ENCODE assay signal across 20 cellular contexts in the genomic region with DNA sequence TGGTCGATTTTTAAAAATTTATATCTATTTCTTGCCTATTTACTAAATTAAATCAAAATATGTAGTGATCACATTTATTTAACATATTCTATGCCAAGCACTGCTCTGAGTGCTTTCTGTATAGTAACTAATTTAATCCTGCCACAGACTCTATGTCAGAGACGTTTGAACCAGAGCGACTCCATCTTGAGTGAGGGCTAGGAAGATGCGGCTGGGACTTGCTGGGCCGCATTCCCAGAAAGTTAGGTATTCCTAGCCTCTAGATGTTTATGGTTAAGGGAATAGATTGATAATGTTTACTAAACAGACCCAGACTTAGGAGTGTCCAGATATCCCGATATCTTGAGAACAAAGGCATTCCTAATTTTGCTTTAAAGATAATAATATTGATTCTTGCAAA. TPM values are rescaled to one million over a fixed set of nuclear protein-coding genes. Genes with fewer than 3 reads are reported as not detected.
DNase-seq lines count a peak whose midpoint lies in the region; TF ChIP-seq lines count a peak whose summit lies in the region.
"Had no signal": no experiment of that assay in that cellular context is flagged by ENCODE, and none has a peak within 500 bp of the region (broad histone marks: within the 10 kb centered on the region; RNA-seq: fewer than 3 reads in every experiment).

No MANE protein-coding gene starts in this region.

- no peaks in the 10 kb centered on the region for H4K20me1 ChIP-seq in OCI-LY7 (ENCODE audit: insufficient read depth, low read length)

- H3K9me3 ChIP-seq in HEK293 (ENCODE audit: control insufficient read depth, insufficient read depth, low read depth, low read length) (no peaks in the 10 kb centered on the region), OCI-LY7 (ENCODE audit: low read length) (peaks cover 9% of the 10 kb centered on the region)
- H3K9me3 ChIP-seq: BE2C had no signal

- H3K27me3 Mint-ChIP-seq in neural crest cell (ENCODE audit: low read depth), result peaks cover 17% of the 10 kb centered on the region
- peaks cover 6% of the 10 kb centered on the region for H3K27me3 Mint-ChIP-seq in activated naive CD4-positive, alpha-beta T cell treated with anti-CD3 and anti-CD28 coated beads for 36 hours (ENCODE audit: low read depth)

- H3K4me1 ChIP-seq in HEK293 (ENCODE audit: control insufficient read depth, insufficient read depth, low read length), result peaks cover 24% of the 10 kb centered on the region
- peaks cover 14% of the 10 kb centered on the region for H3K4me1 ChIP-seq in OCI-LY7 (ENCODE audit: insufficient read depth, low read length, poor library complexity, severe bottlenecking)

- CTCF ChIA-PET in HEK293 (lab: Yijun Ruan, JAX), result no interaction called here
- CTCF ChIA-PET in OCI-LY7 (lab: Charles Lee; ENCODE audit: unreplicated experiment), result no interaction called here
- CTCF ChIA-PET in activated naive CD4-positive, alpha-beta T cell treated with anti-CD3 and anti-CD28 coated beads for 36 hours (lab: Charles Lee), result interaction anchor here (1.0 to 1.4 kb wide), 2 partner anchors 23 to 100 kb away, joined by 3 read pairs; no protein-coding TSS in a partner anchor

- peaks cover 9% of the 10 kb centered on the region; the same call in 1 of the 2 replicates for H3K79me2 ChIP-seq in OCI-LY7 (ENCODE audit: insufficient read depth, low read depth, low read length)

- H3K36me3 Mint-ChIP-seq in neural crest cell (ENCODE audit: low read depth), result peaks cover 4% of the 10 kb centered on the region
- H3K36me3 Mint-ChIP-seq in activated naive CD4-positive, alpha-beta T cell treated with anti-CD3 and anti-CD28 coated beads for 36 hours (ENCODE audit: low read depth), result peaks cover 10% of the 10 kb centered on the region

- BruUV-seq in OCI-LY7 (replicated peaks; lab: Mats Ljungman, UMichigan), result no TSS peak

- peak overlapping the region; percentile 13 for H3K4me3 Mint-ChIP-seq in neural crest cell
- no peak overlapping the region for H3K4me3 Mint-ChIP-seq in activated naive CD4-positive, alpha-beta T cell treated with anti-CD3 and anti-CD28 coated beads for 36 hours
- H3K4me3 Mint-ChIP-seq: CD14-positive monocyte; CD8-positive, alpha-beta T cell had no signal

- no peaks in the 10 kb centered on the region for H3K9me2 ChIP-seq in OCI-LY7 (ENCODE audit: insufficient read depth, low read length)

- H3K36me3 ChIP-seq in HEK293 (ENCODE audit: control insufficient read depth in 2 of 2, insufficient read depth in 1 of 2, low read length in 2 of 2) (peaks cover 0 to 3% of the 10 kb centered on the region in 2 experiments; a peak in 1 of 3 replicates), OCI-LY7 (ENCODE audit: insufficient read depth, low read length) (no peaks in the 10 kb centered on the region)
- H3K36me3 ChIP-seq: BE2C, BLaER1 had no signal

- H3K9me3 Mint-ChIP-seq in neural crest cell, result peaks cover 5% of the 10 kb centered on the region
- no peaks in the 10 kb centered on the region for H3K9me3 Mint-ChIP-seq in activated naive CD4-positive, alpha-beta T cell treated with anti-CD3 and anti-CD28 coated beads for 36 hours
- H3K9me3 Mint-ChIP-seq: CD8-positive, alpha-beta T cell had no signal

- H3K27ac Mint-ChIP-seq in neural crest cell (ENCODE audit: unreplicated experiment), result no peak overlapping the region
- H3K27ac Mint-ChIP-seq in activated naive CD4-positive, alpha-beta T cell treated with anti-CD3 and anti-CD28 coated beads for 36 hours, result no peak overlapping the region
- H3K27ac Mint-ChIP-seq: CD14-positive monocyte; CD4-positive, CD25-positive, alpha-beta regulatory T cell; CD8-positive, alpha-beta T cell had no signal

- peaks cover 35% of the 10 kb centered on the region for H3K4me1 Mint-ChIP-seq in neural crest cell
- H3K4me1 Mint-ChIP-seq in activated naive CD4-positive, alpha-beta T cell treated with anti-CD3 and anti-CD28 coated beads for 36 hours (ENCODE audit: low read depth), result peaks cover 36% of the 10 kb centered on the region

- H3K27ac ChIP-seq in HEK293 (ENCODE audit: extremely low read depth, low read depth, low read length) (no peak overlapping the region), OCI-LY7 (ENCODE audit: low read depth, low read length, poor library complexity, severe bottlenecking) (no peak overlapping the region)
- H3K27ac ChIP-seq: BLaER1 had no signal

- TF ChIP-seq CTCF in HEK293 (tag by site-specific recombination; IDR thresholded peaks at IDR 0.05), result no peak
- TF ChIP-seq CTCF in neural crest cell (conservative IDR thresholded peaks at IDR 0.05), result no peak
- no peak for TF ChIP-seq CTCF in OCI-LY7 (conservative IDR thresholded peaks at IDR 0.05; ENCODE audit: low read length)

- intact Hi-C loops in OCI-LY7 (cut with micrococcal nuclease; ENCODE audit: unreplicated experiment), result no loop called here
- intact Hi-C loops in activated naive CD4-positive, alpha-beta T cell treated with anti-CD3 and anti-CD28 coated beads for 36 hours (cut with micrococcal nuclease), result no loop called here

- peak; percentile 29 for DNase-seq in ELF-1 (ENCODE audit: low read depth, low spot score)
- no peak for DNase-seq in neural crest cell (ENCODE audit: low read depth, low spot score)
- DNase-seq in OCI-LY7 (ENCODE audit: low spot score), result no peak
- DNase-seq in activated CD4-positive, alpha-beta T cell treated with anti-CD3 and anti-CD28 coated beads for 1 hour, result no peak
- DNase-seq in activated naive CD4-positive, alpha-beta T cell treated with anti-CD3 and anti-CD28 coated beads for 36 hours, result no peak
- no peak for DNase-seq in medulla oblongata (ENCODE audit: extremely low spot score)
- DNase-seq: 8988T; ACHN; BE2C; C1 segment of cervical spinal cord; Caco-2; Calu3; CD4-positive, CD25-positive, alpha-beta regulatory T cell; CD8-positive, alpha-beta T cell; DMS79 treated with DMSO at 0.1 percent for 48 hours; GDM1 had no signal

- H2AFZ ChIP-seq in OCI-LY7 (ENCODE audit: low read length), result no peak overlapping the region

- no peak overlapping the region for H3K4me2 ChIP-seq in OCI-LY7 (ENCODE audit: low read length)
- H3K4me2 ChIP-seq: BLaER1 had no signal

- POLR2A ChIA-PET in HEK293 (lab: Yijun Ruan, JAX) (no interaction called here), OCI-LY7 (lab: Charles Lee) (no interaction called here)

- H3K4me3 ChIP-seq in HEK293 (ENCODE audit: low read depth, low read length) (no peak overlapping the region), OCI-LY7 (ENCODE audit: low read depth, low read length, poor library complexity, severe bottlenecking) (no peak overlapping the region)
- H3K4me3 ChIP-seq: BLaER1, GM12878 had no signal

TF ChIP-seq in HEK293, 187 proteins besides CTCF, POLR2A, EP300 and RAD21:
- no peak for TF ChIP-seq ZNF341 (tag by site-specific recombination; IDR thresholded peaks at IDR 0.05; ENCODE audit: low read depth)
- TF ChIP-seq ZNF664 (tag by site-specific recombination; IDR thresholded peaks at IDR 0.05), result peak; percentile 67
- no peak for TF ChIP-seq ZNF350 (tag by site-specific recombination; IDR thresholded peaks at IDR 0.05)

RNA-seq across cellular contexts. Expression of a gene that starts 3.2 kb away (rescaled TPM):
- 85.9 and 86.8 TPM in 2 replicates for total RNA-seq in neural crest cell
- total RNA-seq in OCI-LY7 (2014; rRNA removed; shearing (Covaris generic)), result 21.4 and 27.4 TPM in 2 replicates
- total RNA-seq in OCI-LY7 (2022), result 1.7 and 2.6 TPM in 2 replicates
- 100 to 1,000 TPM; 197 to 201 TPM for total RNA-seq in activated naive CD4-positive, alpha-beta T cell treated with anti-CD3 and anti-CD28 coated beads for 36 hours

RNA-seq across cellular contexts. Expression of a gene that starts 17.5 kb away (rescaled TPM):
- total RNA-seq in neural crest cell, result 0.27 and 0.58 TPM in 2 replicates
- 1.6 and 8.2 TPM in 2 replicates for total RNA-seq in OCI-LY7 (2014; rRNA removed; shearing (Covaris generic))
- total RNA-seq in OCI-LY7 (2022), result 1.6 and 2.2 TPM in 2 replicates
- 1 to 10 TPM; 3.0 to 3.6 TPM for total RNA-seq in activated naive CD4-positive, alpha-beta T cell treated with anti-CD3 and anti-CD28 coated beads for 36 hours

RNA-seq across cellular contexts. Expression of a gene that starts 19.3 kb away (rescaled TPM):
- total RNA-seq in neural crest cell (0.63 and 0.71 TPM in 2 replicates), OCI-LY7 (2022) (not detected in 2 replicates)
- not detected in 2 replicates for total RNA-seq in OCI-LY7 (2014; rRNA removed; shearing (Covaris generic))
- not detected for total RNA-seq in activated naive CD4-positive, alpha-beta T cell treated with anti-CD3 and anti-CD28 coated beads for 36 hours
- total RNA-seq: CD4-positive, CD25-positive, alpha-beta regulatory T cell; CD8-positive, alpha-beta T cell had no signal
